In the genomic region with DNA sequence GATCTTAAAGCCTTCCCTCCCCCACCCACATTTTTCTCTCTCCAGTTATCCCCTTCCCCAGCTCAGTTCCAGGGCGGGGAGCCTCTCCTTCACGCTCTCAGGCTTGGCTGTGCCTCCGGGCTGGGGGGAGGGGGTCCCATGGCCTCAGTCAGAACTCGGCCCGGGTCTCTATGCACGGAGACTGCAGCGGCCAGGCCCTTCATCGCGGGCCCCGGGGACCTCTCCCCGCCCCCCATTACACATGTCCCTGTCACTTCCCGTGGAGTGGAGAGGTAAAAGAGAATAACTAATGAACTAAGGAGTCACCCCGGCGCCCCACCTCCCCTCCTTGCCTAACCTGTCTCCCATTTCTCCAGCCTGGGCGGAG, we compare ENCODE assay signal across 9 cellular contexts. TPM values are rescaled to one million over a fixed set of nuclear protein-coding genes. Genes with fewer than 3 reads are reported as not detected.
A peak's percentile ranks its signal among the peaks of the same experiment; 100 is the strongest.
DNase-seq lines count a peak whose midpoint lies in the region; ATAC-seq and TF ChIP-seq lines count a peak whose summit lies in the region.
"Had no signal": no experiment of that assay in that cellular context is flagged by ENCODE, and none has a peak within 500 bp of the region (broad histone marks: within the 10 kb centered on the region; RNA-seq: fewer than 3 reads in every experiment).

No MANE protein-coding gene starts in this region.

- H3K9me3 Mint-ChIP-seq in naive B cell = peaks cover 0 to 1% (median 0%) of the 10 kb centered on the region in 7 donors

- POLR2A ChIA-PET in HEK293T (lab: Yijun Ruan, JAX) = interaction anchor here (0.5 to 1.2 kb wide), 3 partner anchors 22 to 41 kb away, joined by 3 to 4 read pairs (median 3); no protein-coding TSS in a partner anchor

- DNase-seq in heart left ventricle = no peak
- DNase-seq in left ventricle myocardium superior = no peak
- no peak for DNase-seq in ascending aorta (ENCODE audit: low spot score in 2 of 2)
- no peak for DNase-seq in naive B cell
- DNase-seq in mesenteric fat pad (ENCODE audit: low spot score) = no peak
- no peak for DNase-seq in HEK293T (ENCODE audit: extremely low spot score)
- DNase-seq: T-helper 9 cell had no signal

- H3K27ac ChIP-seq in heart left ventricle (peak overlapping the region in 7 of 12 donors; percentile 75 to 89 (median 83)), ascending aorta (peak overlapping the region; percentile 76 to 85), urinary bladder (ENCODE audit: low read depth) (peak overlapping the region; percentile 83)

- H3K9me3 ChIP-seq in heart left ventricle (no peaks in the 10 kb centered on the region), ascending aorta (no peaks in the 10 kb centered on the region)

- H3K4me3 Mint-ChIP-seq in naive B cell = peak overlapping the region in 6 of 8 donors; percentile 37 to 77 (median 71)

- no peaks in the 10 kb centered on the region for H3K27me3 Mint-ChIP-seq in naive B cell

- H3K27me3 ChIP-seq in heart left ventricle (no peaks in the 10 kb centered on the region), ascending aorta (no peaks in the 10 kb centered on the region)

- H3K27ac Mint-ChIP-seq in naive B cell = peak overlapping the region in 1 of 6 donors; percentile 59

- no peaks in the 10 kb centered on the region for H3K36me3 Mint-ChIP-seq in naive B cell

- ATAC-seq in heart left ventricle (no peak), left ventricle myocardium superior (no peak), naive B cell (ENCODE audit: low read depth in 2 of 2) (no peak), HG03378 (IDR thresholded peaks at IDR 0.05; ENCODE audit: unreplicated experiment) (no peak)

- intact Hi-C loops in heart left ventricle (cut with DNase I) = loop anchor here in 1 of 10 donors (2.0 kb wide), 1 partner anchor 20 kb away; no protein-coding TSS in a partner anchor
- intact Hi-C loops in left ventricle myocardium superior (cut with micrococcal nuclease) = no loop called here
- intact Hi-C loops in ascending aorta (cut with DNase I) = loop anchor here (5.0 kb wide), 1 partner anchor 145 kb away; a partner anchor contains a TSS

- H3K36me3 ChIP-seq in heart left ventricle = peaks cover 0 to 15% (median 7%) of the 10 kb centered on the region in 9 donors
- peaks cover 6 to 8% of the 10 kb centered on the region in 2 donors for H3K36me3 ChIP-seq in ascending aorta
- H3K36me3 ChIP-seq in urinary bladder (ENCODE audit: insufficient read depth) = no peaks in the 10 kb centered on the region

- H3K4me3 ChIP-seq in heart left ventricle = no peak overlapping the region
- no peak overlapping the region for H3K4me3 ChIP-seq in ascending aorta
- H3K4me3 ChIP-seq in urinary bladder (ENCODE audit: low read depth, low read length) = no peak overlapping the region

- 56 to 64% (median 63%) methylated on average over 15 of the region's 15 CpGs for WGBS in heart left ventricle, 4 donors
- WGBS in urinary bladder = 48% methylated on average over 15 of the region's 15 CpGs

- CTCF ChIA-PET in HEK293T (lab: Yijun Ruan, JAX) = no interaction called here

- no peak for TF ChIP-seq POLR2A in heart left ventricle (IDR thresholded peaks at IDR 0.05)

- H3K4me1 Mint-ChIP-seq in naive B cell = peaks cover 32 to 42% (median 37%) of the 10 kb centered on the region in 3 donors

- TF ChIP-seq CTCF in heart left ventricle (IDR thresholded peaks at IDR 0.05) (no peak), ascending aorta (IDR thresholded peaks at IDR 0.05) (no peak)

- H3K4me1 ChIP-seq in heart left ventricle = peaks cover 0 to 23% (median 7%) of the 10 kb centered on the region in 12 donors
- H3K4me1 ChIP-seq in ascending aorta = peaks cover 0 to 6% of the 10 kb centered on the region in 2 donors
- H3K4me1 ChIP-seq in urinary bladder (ENCODE audit: insufficient read depth) = no peaks in the 10 kb centered on the region

TF ChIP-seq in HEK293T, 16 proteins besides CTCF, POLR2A, EP300 and RAD21:
- no peak for TF ChIP-seq HDGF (IDR thresholded peaks at IDR 0.05; ENCODE audit: borderline replicate concordance)
- no peak for TF ChIP-seq L3MBTL2 (conservative IDR thresholded peaks at IDR 0.05)
- TF ChIP-seq NFRKB (IDR thresholded peaks at IDR 0.05) = no peak
- TF ChIP-seq, protein P1, sequence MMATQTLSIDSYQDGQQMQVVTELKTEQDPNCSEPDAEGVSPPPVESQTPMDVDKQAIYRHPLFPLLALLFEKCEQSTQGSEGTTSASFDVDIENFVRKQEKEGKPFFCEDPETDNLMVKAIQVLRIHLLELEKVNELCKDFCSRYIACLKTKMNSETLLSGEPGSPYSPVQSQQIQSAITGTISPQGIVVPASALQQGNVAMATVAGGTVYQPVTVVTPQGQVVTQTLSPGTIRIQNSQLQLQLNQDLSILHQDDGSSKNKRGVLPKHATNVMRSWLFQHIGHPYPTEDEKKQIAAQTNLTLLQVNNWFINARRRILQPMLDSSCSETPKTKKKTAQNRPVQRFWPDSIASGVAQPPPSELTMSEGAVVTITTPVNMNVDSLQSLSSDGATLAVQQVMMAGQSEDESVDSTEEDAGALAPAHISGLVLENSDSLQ (IDR thresholded peaks at IDR 0.05) = no peak
- no peak for TF ChIP-seq ELF4 (IDR thresholded peaks at IDR 0.05)
- no peak for TF ChIP-seq ZNF384 (IDR thresholded peaks at IDR 0.05)
- TF ChIP-seq ARNT (IDR thresholded peaks at IDR 0.05) = no peak
- TF ChIP-seq FOXA1 (IDR thresholded peaks at IDR 0.05) = no peak
- no peak for TF ChIP-seq BHLHE40 (IDR thresholded peaks at IDR 0.05; ENCODE audit: borderline replicate concordance)
- no peak for TF ChIP-seq TARDBP (IDR thresholded peaks at IDR 0.05)
- TF ChIP-seq LEF1 (IDR thresholded peaks at IDR 0.05; ENCODE audit: borderline replicate concordance) = no peak
- no peak for TF ChIP-seq SP1 (IDR thresholded peaks at IDR 0.05)
- TF ChIP-seq FOXM1 (IDR thresholded peaks at IDR 0.05; ENCODE audit: borderline replicate concordance) = no peak
- TF ChIP-seq CTBP1 (IDR thresholded peaks at IDR 0.05; ENCODE audit: borderline replicate concordance) = no peak
- TF ChIP-seq SUZ12 (IDR thresholded peaks at IDR 0.05) = no peak

RNA-seq across cellular contexts. Expression of a gene that starts 0.8 kb away (rescaled TPM):
- total RNA-seq in heart left ventricle (10 to 100 TPM in 2 of 9 donors, 1 to 10 TPM in 7; 6.6 to 12.7 (median 9.3) TPM), left ventricle myocardium superior (12.7 TPM), ascending aorta (25.3 TPM), urinary bladder (4.7 TPM), mesenteric fat pad (12.5 TPM)
- polyA plus RNA-seq in heart left ventricle (10 to 100 TPM in 1 of 2 donors, 1 to 10 TPM in 1; 6.5 to 13.2 TPM), naive B cell (ENCODE audit: low read depth in 6 of 6) (1 to 10 TPM in 5 of 6 donors, not detected in 1; 3.6 to 8.6 (median 5.4) TPM), urinary bladder (15.2 TPM)

RNA-seq across cellular contexts. Expression of a gene that starts 13.0 kb away (rescaled TPM):
- 1 to 10 TPM in 6 of 9 donors, under 1 TPM in 3; 0.49 to 2.7 (median 1.1) TPM for total RNA-seq in heart left ventricle
- polyA plus RNA-seq in heart left ventricle = 1 to 10 TPM; 1.3 to 3.7 TPM
- total RNA-seq in left ventricle myocardium superior = 1.5 TPM
- 0.53 TPM for total RNA-seq in ascending aorta
- polyA plus RNA-seq in naive B cell (ENCODE audit: low read depth in 6 of 6) = 1 to 10 TPM in 1 of 6 donors, under 1 TPM in 4, not detected in 1; 0.15 to 1.3 (median 0.47) TPM
- 4.7 TPM for total RNA-seq in urinary bladder
- 8.3 TPM for polyA plus RNA-seq in urinary bladder
- total RNA-seq in mesenteric fat pad = 1.00 TPM

RNA-seq across cellular contexts. Expression of a gene that starts 15.3 kb away (rescaled TPM):
- total RNA-seq in heart left ventricle (100 to 1,000 TPM in 3 of 9 donors, 10 to 100 TPM in 6; 22.4 to 155 (median 50.4) TPM), left ventricle myocardium superior (62.3 TPM), ascending aorta (51.6 TPM), urinary bladder (18.2 TPM), mesenteric fat pad (74.3 TPM)
- polyA plus RNA-seq in heart left ventricle (100 to 1,000 TPM in 1 of 2 donors, 10 to 100 TPM in 1; 63.0 to 373 TPM), naive B cell (ENCODE audit: low read depth in 6 of 6) (100 to 1,000 TPM; 110 to 208 (median 153) TPM), urinary bladder (299 TPM)

RNA-seq across cellular contexts. Expression of a gene that starts 24.5 kb away (rescaled TPM):
- total RNA-seq in heart left ventricle = 1 to 10 TPM; 2.6 to 7.1 (median 3.3) TPM
- 1 to 10 TPM; 2.9 to 6.7 TPM for polyA plus RNA-seq in heart left ventricle
- total RNA-seq in left ventricle myocardium superior = 3.8 TPM
- total RNA-seq in ascending aorta = 0.32 TPM
- polyA plus RNA-seq in naive B cell (ENCODE audit: low read depth in 6 of 6) = under 1 TPM in 5 of 6 donors, not detected in 1; 0.18 to 0.96 (median 0.35) TPM
- 1.9 TPM for total RNA-seq in urinary bladder
- polyA plus RNA-seq in urinary bladder = 4.0 TPM
- total RNA-seq in mesenteric fat pad = 1.6 TPM

RNA-seq across cellular contexts. Expression of a gene that starts 46.1 kb away (rescaled TPM):
- total RNA-seq in heart left ventricle (under 1 TPM in 6 of 9 donors, not detected in 3; 0.06 to 0.37 (median 0.09) TPM), left ventricle myocardium superior (0.47 TPM), ascending aorta (not detected), urinary bladder (0.05 TPM), mesenteric fat pad (not detected)
- polyA plus RNA-seq in heart left ventricle (under 1 TPM; 0.04 TPM), naive B cell (ENCODE audit: low read depth in 6 of 6) (under 1 TPM; 0.08 to 0.25 (median 0.14) TPM), urinary bladder (0.10 TPM)
